In genomic region chr5:58122157-58122556, GRCh38 we compare ENCODE assay signal across 21 cellular contexts.
"Had no signal": no experiment of that assay in that cellular context is flagged by ENCODE, and none has a peak within 500 bp of the region (broad histone marks: within the 10 kb centered on the region; RNA-seq: fewer than 3 reads in every experiment).

No MANE protein-coding gene starts in this region.

- H3K36me3 ChIP-seq: lower lobe of right lung, thyroid gland had no signal

- H3K36me3 Mint-ChIP-seq: activated CD8-positive, alpha-beta memory T cell treated with anti-CD3 and anti-CD28 coated beads, Interleukin-2, amount 10 ng/mL, durations not matched to agents 7 days and 5 days; WTC11 had no signal

- H3K9me3 ChIP-seq: lower lobe of right lung, thyroid gland had no signal

- H3K27me3 ChIP-seq: thyroid gland had no signal

- H3K27ac Mint-ChIP-seq: activated CD4-positive, alpha-beta memory T cell treated with anti-CD3 and anti-CD28 coated beads, Interleukin-2, amount 10 ng/mL, durations not matched to agents 7 days and 5 days; activated CD4-positive, alpha-beta T cell treated with anti-CD3 and anti-CD28 coated beads for 36 hours; activated CD8-positive, alpha-beta memory T cell treated with anti-CD3 and anti-CD28 coated beads, Interleukin-2, amount 10 ng/mL, durations not matched to agents 7 days and 5 days; activated naive CD4-positive, alpha-beta T cell treated with anti-CD3 and anti-CD28 coated beads for 36 hours; WTC11 had no signal

- DNase-seq: activated CD4-positive, alpha-beta memory T cell treated with anti-CD3 and anti-CD28 coated beads, Interleukin-2, amount 10 ng/mL, durations not matched to agents 7 days and 5 days; activated CD4-positive, alpha-beta T cell treated with anti-CD3 and anti-CD28 coated beads for 36 hours; activated CD8-positive, alpha-beta memory T cell treated with anti-CD3 and anti-CD28 coated beads, Interleukin-2, amount 10 ng/mL, durations not matched to agents 7 days and 5 days; activated naive CD4-positive, alpha-beta T cell treated with anti-CD3 and anti-CD28 coated beads for 36 hours; activated T-cell treated with anti-CD3 and anti-CD28 coated beads, Interleukin-2, amount 50 U/mL, for 1 hour; cerebellar nuclear complex; cortex of kidney; erythroblast; foreskin melanocyte; glutamatergic neuron; hippocampal formation; lower lobe of right lung; occipital lobe; posterior cingulate gyrus; stimulated activated CD8-positive, alpha-beta memory T cell treated with anti-CD3 and anti-CD28 coated beads, Interleukin-4, amount 100 ng/mL, for 48 hours; stimulated activated naive CD4-positive, alpha-beta T cell; thyroid gland had no signal

- H3K27ac ChIP-seq: lower lobe of right lung, thyroid gland had no signal

- H3K4me3 Mint-ChIP-seq: activated CD4-positive, alpha-beta memory T cell treated with anti-CD3 and anti-CD28 coated beads, Interleukin-2, amount 10 ng/mL, durations not matched to agents 7 days and 5 days; activated CD4-positive, alpha-beta T cell treated with anti-CD3 and anti-CD28 coated beads for 36 hours; activated CD8-positive, alpha-beta memory T cell treated with anti-CD3 and anti-CD28 coated beads, Interleukin-2, amount 10 ng/mL, durations not matched to agents 7 days and 5 days; activated naive CD4-positive, alpha-beta T cell treated with anti-CD3 and anti-CD28 coated beads for 36 hours; nephron; WTC11 had no signal

- H3K4me3 ChIP-seq: lower lobe of right lung, thyroid gland had no signal

- H3K9me3 Mint-ChIP-seq: activated CD4-positive, alpha-beta memory T cell treated with anti-CD3 and anti-CD28 coated beads, Interleukin-2, amount 10 ng/mL, durations not matched to agents 7 days and 5 days; activated naive CD4-positive, alpha-beta T cell treated with anti-CD3 and anti-CD28 coated beads for 36 hours; nephron; WTC11 had no signal

- ATAC-seq: activated CD4-positive, alpha-beta T cell treated with anti-CD3 and anti-CD28 coated beads for 36 hours; activated CD8-positive, alpha-beta memory T cell treated with anti-CD3 and anti-CD28 coated beads, Interleukin-2, amount 10 ng/mL, durations not matched to agents 7 days and 5 days; lower lobe of right lung; WTC11 had no signal

- FAIRE-seq: endometrium, keratinocyte had no signal

- H3K27me3 Mint-ChIP-seq: activated CD8-positive, alpha-beta memory T cell treated with anti-CD3 and anti-CD28 coated beads, Interleukin-2, amount 10 ng/mL, durations not matched to agents 7 days and 5 days had no signal

- H3K4me1 Mint-ChIP-seq: activated CD4-positive, alpha-beta memory T cell treated with anti-CD3 and anti-CD28 coated beads, Interleukin-2, amount 10 ng/mL, durations not matched to agents 7 days and 5 days; activated CD4-positive, alpha-beta T cell treated with anti-CD3 and anti-CD28 coated beads for 36 hours; activated CD8-positive, alpha-beta memory T cell treated with anti-CD3 and anti-CD28 coated beads, Interleukin-2, amount 10 ng/mL, durations not matched to agents 7 days and 5 days had no signal
